Comparison of ENCODE assay signal across 11 cellular contexts in the genomic region with DNA sequence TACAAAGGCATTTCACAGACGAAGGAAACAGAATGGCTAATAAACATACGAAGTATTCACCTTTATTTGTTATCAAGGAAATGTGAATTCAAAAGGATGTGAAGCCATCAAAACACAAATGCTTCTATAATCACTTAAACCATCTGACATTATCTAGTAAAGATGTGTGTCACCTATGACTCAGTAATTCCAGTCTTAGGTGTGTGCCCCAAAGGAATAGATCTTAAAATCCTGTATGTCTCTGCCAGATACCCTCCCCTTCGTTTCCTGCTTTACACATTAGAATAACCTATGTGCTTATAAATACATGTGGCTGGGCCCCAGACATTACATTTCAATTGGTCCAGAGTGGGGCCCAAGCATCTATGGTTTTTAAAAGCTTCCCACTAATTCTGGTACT. TPM values are rescaled to one million over a fixed set of nuclear protein-coding genes. Genes with fewer than 3 reads are reported as not detected.
A peak's percentile ranks its signal among the peaks of the same experiment; 100 is the strongest.
DNase-seq lines count a peak whose midpoint lies in the region; ATAC-seq and TF ChIP-seq lines count a peak whose summit lies in the region.
"Had no signal": no experiment of that assay in that cellular context is flagged by ENCODE, and none has a peak within 500 bp of the region (broad histone marks: within the 10 kb centered on the region; RNA-seq: fewer than 3 reads in every experiment).

No MANE protein-coding gene starts in this region.

- H3K4me2 ChIP-seq in DND-41 (ENCODE audit: insufficient read depth, low read length) = peak overlapping the region; percentile 50

- H3K4me1 Mint-ChIP-seq in activated T-cell treated with anti-CD3 and anti-CD28 coated beads, Interleukin-2, amount 50 U/mL, for 4 hours (ENCODE audit: low read depth) = peaks cover 26% of the 10 kb centered on the region

- no peaks in the 10 kb centered on the region for H3K27me3 ChIP-seq in DND-41 (ENCODE audit: insufficient read depth, low read length, poor library complexity)
- H3K27me3 ChIP-seq: MG63, stomach had no signal

- H3K4me3 ChIP-seq in DND-41 (ENCODE audit: low read depth in 1 of 2, low read length in 2 of 2) = no peak overlapping the region
- H3K4me3 ChIP-seq: MG63 had no signal

- peaks cover 10% of the 10 kb centered on the region for H3K4me1 ChIP-seq in DND-41 (ENCODE audit: insufficient read depth, low read length)

- H3K9ac ChIP-seq in DND-41 (ENCODE audit: low read depth, low read length) = no peak overlapping the region

- no peaks in the 10 kb centered on the region for H3K9me3 ChIP-seq in DND-41 (ENCODE audit: insufficient read depth, low read length, severe bottlenecking)
- H3K9me3 ChIP-seq: MG63, stomach had no signal

- H3K9me3 Mint-ChIP-seq in activated T-cell treated with anti-CD3 and anti-CD28 coated beads, Interleukin-2, amount 50 U/mL, for 4 hours = no peaks in the 10 kb centered on the region

- H3K79me2 ChIP-seq in DND-41 (ENCODE audit: insufficient read depth, low read length) = no peaks in the 10 kb centered on the region

- H4K20me1 ChIP-seq in DND-41 (ENCODE audit: insufficient read depth, low read length) = no peaks in the 10 kb centered on the region

- peaks cover 20% of the 10 kb centered on the region for H3K36me3 Mint-ChIP-seq in activated T-cell treated with anti-CD3 and anti-CD28 coated beads, Interleukin-2, amount 50 U/mL, for 4 hours (ENCODE audit: insufficient read depth)

- peak overlapping the region; percentile 29 for H3K4me3 Mint-ChIP-seq in activated T-cell treated with anti-CD3 and anti-CD28 coated beads, Interleukin-2, amount 50 U/mL, for 4 hours

- DNase-seq in DND-41 = no peak
- peak; percentile 22 for DNase-seq in HCEC 1CT
- DNase-seq in activated T-cell treated with anti-CD3 and anti-CD28 coated beads, Interleukin-2, amount 50 U/mL, for 4 hours = no peak
- DNase-seq in iris pigment epithelial cell (ENCODE audit: low read depth) = peak; percentile 45
- no peak for DNase-seq in NCI-H82 (lab: John Stamatoyannopoulos, UW)
- no peak for DNase-seq in NK-92 treated with Interleukin-12 subunit alpha and Interleukin-12 subunit beta, amount 100 ng/mL, for 24 hours (lab: John Stamatoyannopoulos, UW)
- DNase-seq: activated naive CD4-positive, alpha-beta T cell; MG63; stomach had no signal

- peaks cover 29% of the 10 kb centered on the region; the same call in 1 of the 2 replicates for H3K36me3 ChIP-seq in DND-41 (ENCODE audit: insufficient read depth, low read length)
- H3K36me3 ChIP-seq: MG63 had no signal

- ATAC-seq in DND-41 (ENCODE audit: insufficient read depth, low read depth) = peak; percentile 48; the same call in 2 of the 3 replicates
- peak; percentile 77 to 78 for ATAC-seq in activated T-cell treated with anti-CD3 and anti-CD28 coated beads, Interleukin-2, amount 50 U/mL, for 4 hours
- ATAC-seq in GM18867 (IDR thresholded peaks at IDR 0.05; ENCODE audit: unreplicated experiment) = no peak
- ATAC-seq: left lobe of liver had no signal

- no peak overlapping the region for H3K27ac ChIP-seq in DND-41 (ENCODE audit: low read length)
- H3K27ac ChIP-seq: stomach had no signal

- H3K27me3 Mint-ChIP-seq in activated T-cell treated with anti-CD3 and anti-CD28 coated beads, Interleukin-2, amount 50 U/mL, for 4 hours (ENCODE audit: low read depth) = no peaks in the 10 kb centered on the region

- TF ChIP-seq CTCF in DND-41 (IDR thresholded peaks at IDR 0.05; ENCODE audit: borderline replicate concordance, extremely low read depth, low read length, poor library complexity, severe bottlenecking) = no peak

- H2AFZ ChIP-seq in DND-41 (ENCODE audit: low read depth, low read length) = 0 out of 2 replicates have a peak overlapping the region, but pooled peaks have one; percentile 14

RNA-seq across cellular contexts. Expression of a gene that starts 41.7 kb away (rescaled TPM):
- total RNA-seq in activated T-cell treated with anti-CD3 and anti-CD28 coated beads, Interleukin-2, amount 50 U/mL, for 4 hours = 10 to 100 TPM; 14.4 to 15.5 (median 14.7) TPM

RNA-seq across cellular contexts. Expression of a gene that starts 53.6 kb away (rescaled TPM):
- total RNA-seq in activated T-cell treated with anti-CD3 and anti-CD28 coated beads, Interleukin-2, amount 50 U/mL, for 4 hours = 10 to 100 TPM; 15.9 to 16.4 (median 16.2) TPM

Comparison
In these comparisons a context has a peak if more than half of its experiments do, and no peak if none do; other contexts are left out.
1. DNase-seq: peak in HCEC 1CT (single experiment) and iris pigment epithelial cell (single experiment); none in DND-41 (single experiment), activated T-cell treated with anti-CD3 and anti-CD28 coated beads, Interleukin-2, amount 50 U/mL, for 4 hours (single experiment), NCI-H82 (single experiment) and NK-92 treated with Interleukin-12 subunit alpha and Interleukin-12 subunit beta, amount 100 ng/mL, for 24 hours (single experiment).